Comparison of ENCODE assay signal across 34 cellular contexts in the genomic region with DNA sequence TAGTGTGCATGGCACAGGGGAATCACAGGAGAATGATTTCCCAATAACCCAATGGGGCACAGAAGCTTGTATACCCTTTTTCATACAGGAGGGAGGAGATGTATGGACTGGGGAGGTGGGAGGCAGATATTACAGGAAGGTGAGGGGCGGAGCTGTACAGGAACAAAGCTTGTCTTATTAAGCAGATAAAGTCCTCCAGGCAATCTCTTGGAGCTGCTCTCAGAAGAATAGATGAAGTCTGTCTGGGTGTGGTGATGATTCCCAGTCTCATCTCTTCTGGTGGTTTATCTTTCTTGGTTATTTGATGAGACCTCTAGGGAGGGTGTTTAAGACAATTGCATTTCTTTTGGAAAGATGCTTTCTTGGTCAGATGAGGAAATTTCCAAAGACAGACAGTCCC.
"Had no signal": no experiment of that assay in that cellular context is flagged by ENCODE, and none has a peak within 500 bp of the region (broad histone marks: within the 10 kb centered on the region; RNA-seq: fewer than 3 reads in every experiment).

No MANE protein-coding gene starts in this region.

- H3K27me3 Mint-ChIP-seq: activated CD4-positive, alpha-beta T cell treated with anti-CD3 and anti-CD28 coated beads, Interleukin-2, amount 10 ng/mL, durations not matched to agents 24 days and 14 days; activated CD8-positive, alpha-beta T cell treated with anti-CD3 and anti-CD28 coated beads for 36 hours; activated naive CD4-positive, alpha-beta T cell treated with anti-CD3 and anti-CD28 coated beads, Interleukin-2, amount 10 ng/mL, durations not matched to agents 7 days and 5 days; activated naive CD4-positive, alpha-beta T cell treated with anti-CD3 and anti-CD28 coated beads, Interleukin-2, amount 50 U/mL, for 24 hours; activated naive CD8-positive, alpha-beta T cell; activated naive CD8-positive, alpha-beta T cell treated with anti-CD3 and anti-CD28 coated beads, Interleukin-2, amount 10 ng/mL, durations not matched to agents 7 days and 5 days; activated T-cell treated with anti-CD3 and anti-CD28 coated beads, Interleukin-2, amount 50 U/mL, for 24 hours; brain had no signal

- H3K36me3 Mint-ChIP-seq: activated CD4-positive, alpha-beta memory T cell treated with anti-CD3 and anti-CD28 coated beads for 36 hours; activated CD8-positive, alpha-beta memory T cell treated with anti-CD3 and anti-CD28 coated beads, Interleukin-2, amount 10 ng/mL, durations not matched to agents 7 days and 5 days; activated naive CD4-positive, alpha-beta T cell treated with anti-CD3 and anti-CD28 coated beads, Interleukin-2, amount 10 ng/mL, durations not matched to agents 7 days and 5 days; activated naive CD4-positive, alpha-beta T cell treated with anti-CD3 and anti-CD28 coated beads, Interleukin-2, amount 50 U/mL, for 24 hours; activated naive CD8-positive, alpha-beta T cell; activated naive CD8-positive, alpha-beta T cell treated with anti-CD3 and anti-CD28 coated beads, Interleukin-2, amount 10 ng/mL, durations not matched to agents 7 days and 5 days; brain had no signal

- H3K4me3 Mint-ChIP-seq: activated B cell treated with CpG ODN at 0.5 μM for 24 hours; activated CD4-positive, alpha-beta memory T cell treated with anti-CD3 and anti-CD28 coated beads for 36 hours; activated CD4-positive, alpha-beta T cell treated with anti-CD3 and anti-CD28 coated beads, Interleukin-2, amount 10 ng/mL, durations not matched to agents 24 days and 14 days; activated CD8-positive, alpha-beta memory T cell treated with anti-CD3 and anti-CD28 coated beads, Interleukin-2, amount 10 ng/mL, durations not matched to agents 7 days and 5 days; activated CD8-positive, alpha-beta T cell treated with anti-CD3 and anti-CD28 coated beads for 36 hours; activated naive CD4-positive, alpha-beta T cell treated with anti-CD3 and anti-CD28 coated beads, Interleukin-2, amount 10 ng/mL, durations not matched to agents 7 days and 5 days; activated naive CD4-positive, alpha-beta T cell treated with anti-CD3 and anti-CD28 coated beads, Interleukin-2, amount 50 U/mL, for 24 hours; activated naive CD8-positive, alpha-beta T cell; activated naive CD8-positive, alpha-beta T cell treated with anti-CD3 and anti-CD28 coated beads, Interleukin-2, amount 10 ng/mL, durations not matched to agents 7 days and 5 days; activated naive CD8-positive, alpha-beta T cell treated with anti-CD3 and anti-CD28 coated beads, Interleukin-2, amount 50 U/mL, for 24 hours; activated T-cell treated with anti-CD3 and anti-CD28 coated beads, Interleukin-2, amount 50 U/mL, for 24 hours; brain; central memory CD8-positive, alpha-beta T cell; T-helper 1 cell treated with Interleukin-12 subunit alpha and Interleukin-12 subunit beta and Interleukin-4 antibody, amounts not matched to agents 30 μg/mL and 1 μg/mL, for 36 hours; T-helper 2 cell treated with Interferon-gamma antibody and Interleukin-4, amounts not matched to agents 5 μg/mL and 100 μg/mL, for 36 hours had no signal

- ATAC-seq: activated CD8-positive, alpha-beta memory T cell treated with anti-CD3 and anti-CD28 coated beads, Interleukin-2, amount 10 ng/mL, durations not matched to agents 7 days and 5 days; activated CD8-positive, alpha-beta T cell treated with anti-CD3 and anti-CD28 coated beads for 36 hours; activated naive CD8-positive, alpha-beta T cell treated with anti-CD3 and anti-CD28 coated beads, Interleukin-2, amount 50 U/mL, for 24 hours had no signal

- H3K4me1 Mint-ChIP-seq: activated B cell treated with CpG ODN at 0.5 μM for 24 hours; activated CD4-positive, alpha-beta T cell treated with anti-CD3 and anti-CD28 coated beads, Interleukin-2, amount 10 ng/mL, durations not matched to agents 24 days and 14 days; activated CD8-positive, alpha-beta memory T cell treated with anti-CD3 and anti-CD28 coated beads, Interleukin-2, amount 10 ng/mL, durations not matched to agents 7 days and 5 days; activated naive CD4-positive, alpha-beta T cell treated with anti-CD3 and anti-CD28 coated beads, Interleukin-2, amount 10 ng/mL, durations not matched to agents 7 days and 5 days; activated naive CD4-positive, alpha-beta T cell treated with anti-CD3 and anti-CD28 coated beads, Interleukin-2, amount 50 U/mL, for 24 hours; activated naive CD8-positive, alpha-beta T cell treated with anti-CD3 and anti-CD28 coated beads, Interleukin-2, amount 10 ng/mL, durations not matched to agents 7 days and 5 days; activated naive CD8-positive, alpha-beta T cell treated with anti-CD3 and anti-CD28 coated beads, Interleukin-2, amount 50 U/mL, for 24 hours; central memory CD8-positive, alpha-beta T cell had no signal

- H3K27ac Mint-ChIP-seq: activated B cell treated with CpG ODN at 0.5 μM for 24 hours; activated CD4-positive, alpha-beta memory T cell treated with anti-CD3 and anti-CD28 coated beads for 36 hours; activated CD4-positive, alpha-beta T cell treated with anti-CD3 and anti-CD28 coated beads, Interleukin-2, amount 10 ng/mL, durations not matched to agents 24 days and 14 days; activated CD8-positive, alpha-beta memory T cell treated with anti-CD3 and anti-CD28 coated beads, Interleukin-2, amount 10 ng/mL, durations not matched to agents 7 days and 5 days; activated CD8-positive, alpha-beta T cell treated with anti-CD3 and anti-CD28 coated beads for 36 hours; activated naive CD4-positive, alpha-beta T cell treated with anti-CD3 and anti-CD28 coated beads, Interleukin-2, amount 10 ng/mL, durations not matched to agents 7 days and 5 days; activated naive CD4-positive, alpha-beta T cell treated with anti-CD3 and anti-CD28 coated beads, Interleukin-2, amount 50 U/mL, for 24 hours; activated naive CD8-positive, alpha-beta T cell; activated naive CD8-positive, alpha-beta T cell treated with anti-CD3 and anti-CD28 coated beads, Interleukin-2, amount 10 ng/mL, durations not matched to agents 7 days and 5 days; activated naive CD8-positive, alpha-beta T cell treated with anti-CD3 and anti-CD28 coated beads, Interleukin-2, amount 50 U/mL, for 24 hours; activated T-cell treated with anti-CD3 and anti-CD28 coated beads, Interleukin-2, amount 50 U/mL, for 24 hours; activated T-helper 2 cell treated with anti-CD3 and anti-CD28 coated beads, Interferon-gamma antibody, Interleukin-2, Interleukin-4, amounts not matched to agents 10 μg/mL and 5 μg/mL and 100 μg/mL, durations not matched to agents 14 hours and 24 hours and 36 hours; T-helper 1 cell treated with Interleukin-12 subunit alpha and Interleukin-12 subunit beta and Interleukin-4 antibody, amounts not matched to agents 30 μg/mL and 1 μg/mL, for 36 hours; T-helper 2 cell treated with Interferon-gamma antibody and Interleukin-4, amounts not matched to agents 5 μg/mL and 100 μg/mL, for 36 hours had no signal

- H3K9me3 Mint-ChIP-seq: activated CD4-positive, alpha-beta memory T cell treated with anti-CD3 and anti-CD28 coated beads for 36 hours; activated CD4-positive, alpha-beta T cell treated with anti-CD3 and anti-CD28 coated beads, Interleukin-2, amount 10 ng/mL, durations not matched to agents 24 days and 14 days; activated CD8-positive, alpha-beta T cell treated with anti-CD3 and anti-CD28 coated beads for 36 hours; activated naive CD4-positive, alpha-beta T cell treated with anti-CD3 and anti-CD28 coated beads, Interleukin-2, amount 10 ng/mL, durations not matched to agents 7 days and 5 days; activated naive CD4-positive, alpha-beta T cell treated with anti-CD3 and anti-CD28 coated beads, Interleukin-2, amount 50 U/mL, for 24 hours; activated naive CD8-positive, alpha-beta T cell treated with anti-CD3 and anti-CD28 coated beads, Interleukin-2, amount 10 ng/mL, durations not matched to agents 7 days and 5 days; activated naive CD8-positive, alpha-beta T cell treated with anti-CD3 and anti-CD28 coated beads, Interleukin-2, amount 50 U/mL, for 24 hours; activated T-cell treated with anti-CD3 and anti-CD28 coated beads, Interleukin-2, amount 50 U/mL, for 24 hours; activated T-helper 2 cell treated with anti-CD3 and anti-CD28 coated beads, Interferon-gamma antibody, Interleukin-2, Interleukin-4, amounts not matched to agents 10 μg/mL and 5 μg/mL and 100 μg/mL, durations not matched to agents 14 hours and 24 hours and 36 hours; central memory CD8-positive, alpha-beta T cell; T-helper 1 cell treated with Interleukin-12 subunit alpha and Interleukin-12 subunit beta and Interleukin-4 antibody, amounts not matched to agents 30 μg/mL and 1 μg/mL, for 36 hours; T-helper 2 cell treated with Interferon-gamma antibody and Interleukin-4, amounts not matched to agents 5 μg/mL and 100 μg/mL, for 36 hours had no signal

- DNase-seq: activated B cell treated with CpG ODN at 0.5 μM for 24 hours; activated CD4-positive, alpha-beta memory T cell treated with anti-CD3 and anti-CD28 coated beads for 36 hours; activated CD4-positive, alpha-beta T cell treated with anti-CD3 and anti-CD28 coated beads for 4 hours; activated CD4-positive, alpha-beta T cell treated with anti-CD3 and anti-CD28 coated beads, Interleukin-2, amount 10 ng/mL, durations not matched to agents 24 days and 14 days; activated CD4-positive, alpha-beta T cell treated with anti-CD3 and anti-CD28 coated beads, Interleukin-2, amount 50 U/mL, for 1 hour; activated CD4-positive, alpha-beta T cell treated with anti-CD3 and anti-CD28 coated beads, Interleukin-2, amount 50 U/mL, for 4 hours; activated CD4-positive, CD25-positive, alpha-beta regulatory T cell treated with anti-CD3 and anti-CD28 coated beads, Interleukin-2, amount 50 U/mL, for 72 hours; activated CD8-positive, alpha-beta memory T cell treated with anti-CD3 and anti-CD28 coated beads, Interleukin-2, amount 10 ng/mL, durations not matched to agents 7 days and 5 days; activated CD8-positive, alpha-beta memory T cell treated with anti-CD3 and anti-CD28 coated beads, Interleukin-2, amount 50 U/mL, for 48 hours; activated CD8-positive, alpha-beta T cell treated with anti-CD3 and anti-CD28 coated beads for 36 hours; activated effector memory CD4-positive, alpha-beta T cell treated with Interleukin-2 at 50 U/mL for 16 hours; activated gamma-delta T cell; activated naive CD4-positive, alpha-beta T cell treated with anti-CD3 and anti-CD28 coated beads, Interleukin-2, amount 10 ng/mL, durations not matched to agents 7 days and 5 days; activated naive CD4-positive, alpha-beta T cell treated with Interleukin-2 at 50 U/mL for 16 hours; activated naive CD8-positive, alpha-beta T cell treated with anti-CD3 and anti-CD28 coated beads, Interleukin-2, amount 10 ng/mL, durations not matched to agents 7 days and 5 days; activated naive CD8-positive, alpha-beta T cell treated with anti-CD3 and anti-CD28 coated beads, Interleukin-2, amount 50 U/mL, for 24 hours; activated T-cell treated with anti-CD3 and anti-CD28 coated beads, Interleukin-2, amount 50 U/mL, for 24 hours; activated T-cell treated with anti-CD3 and anti-CD28 coated beads, Interleukin-2, amount 50 U/mL, for 48 hours; amygdala; anterior cingulate cortex; caudate nucleus; cerebellar nuclear complex; T-helper 1 cell; T-helper 2 cell; T-helper 9 cell had no signal

- FAIRE-seq: bronchial epithelial cell, TTC549 had no signal
